1 cellular context compared by ENCODE assay signal in the genomic region with DNA sequence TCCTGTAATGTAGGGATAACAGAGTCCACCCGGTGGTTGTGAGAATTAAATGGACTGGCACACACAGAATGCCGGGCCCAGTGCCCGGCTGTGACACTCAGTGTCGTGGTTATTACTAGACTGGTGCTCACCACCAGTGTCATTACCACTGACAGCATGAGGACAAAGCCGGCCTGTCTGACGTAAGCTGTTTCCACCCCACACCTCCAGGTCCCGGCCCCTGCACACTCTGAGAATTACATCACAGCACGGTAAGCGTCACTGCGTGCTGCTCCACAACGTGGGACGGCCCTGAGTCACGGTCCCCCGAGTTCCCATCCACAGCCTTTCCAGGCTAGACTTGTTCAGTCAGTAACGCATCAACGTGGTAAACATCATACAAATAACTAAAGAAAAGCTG.
TF ChIP-seq lines count a peak whose summit lies in the region.

No MANE protein-coding gene starts in this region.

TF ChIP-seq in H1, 55 proteins besides CTCF, POLR2A, EP300 and RAD21:
- TF ChIP-seq RNF2 (IDR thresholded peaks at IDR 0.05; ENCODE audit: borderline replicate concordance, low read depth, low read length, missing control alignments, poor library complexity, severe bottlenecking) (no peak), E2F6 (IDR thresholded peaks at IDR 0.05) (no peak), JUND (IDR thresholded peaks at IDR 0.05; ENCODE audit: low read length) (no peak), RBBP5 (IDR thresholded peaks at IDR 0.05; ENCODE audit: borderline replicate concordance, low read depth, low read length) (no peak), BACH1 (IDR thresholded peaks at IDR 0.05; ENCODE audit: low read length) (no peak), SRF (IDR thresholded peaks at IDR 0.05; ENCODE audit: low read depth, low read length) (no peak), BCL11A (IDR thresholded peaks at IDR 0.05; ENCODE audit: low read depth in 2 of 2, low read length in 2 of 2) (no peak), CTBP2 (IDR thresholded peaks at IDR 0.05; ENCODE audit: borderline replicate concordance, insufficient read depth, insufficient read length, low read length) (no peak), KDM1A (IDR thresholded peaks at IDR 0.05; ENCODE audit: borderline replicate concordance, low read length) (no peak), PHF8 (conservative IDR thresholded peaks at IDR 0.05; ENCODE audit: low read depth, low read length) (no peak)
TF ChIP-seq in H1: peak in this region for 0.
